20 cellular contexts compared by ENCODE assay signal in genomic region chr4:41305486-41305885, GRCh38. TPM values are rescaled to one million over a fixed set of nuclear protein-coding genes. Genes with fewer than 3 reads are reported as not detected.
"Had no signal": no experiment of that assay in that cellular context is flagged by ENCODE, and none has a peak within 500 bp of the region (broad histone marks: within the 10 kb centered on the region; RNA-seq: fewer than 3 reads in every experiment).

No MANE protein-coding gene starts in this region.

- H3K27ac Mint-ChIP-seq: activated naive CD8-positive, alpha-beta T cell; memory B cell; natural killer cell; stimulated activated memory B cell treated with anti-CD40 and anti-IgM and Interleukin-4, amounts not matched to agents 10 μg/mL and 1 μg/mL and 100 μg/mL, for 72 hours had no signal

- H3K4me3 Mint-ChIP-seq: activated naive CD8-positive, alpha-beta T cell; memory B cell; natural killer cell; stimulated activated memory B cell treated with anti-CD40 and anti-IgM and Interleukin-4, amounts not matched to agents 10 μg/mL and 1 μg/mL and 100 μg/mL, for 72 hours had no signal

- H3K9me3 ChIP-seq: body of pancreas, esophagus squamous epithelium, left ventricle myocardium inferior, thyroid gland had no signal

- H3K4me1 Mint-ChIP-seq: memory B cell; natural killer cell; stimulated activated memory B cell treated with anti-CD40 and anti-IgM and Interleukin-4, amounts not matched to agents 10 μg/mL and 1 μg/mL and 100 μg/mL, for 72 hours had no signal

- H3K27me3 ChIP-seq: body of pancreas, esophagus squamous epithelium, thyroid gland had no signal

- H3K36me3 Mint-ChIP-seq: activated naive CD8-positive, alpha-beta T cell; memory B cell; natural killer cell; stimulated activated memory B cell treated with anti-CD40 and anti-IgM and Interleukin-4, amounts not matched to agents 10 μg/mL and 1 μg/mL and 100 μg/mL, for 72 hours had no signal

- H3K4me3 ChIP-seq: body of pancreas, coronary artery, esophagus squamous epithelium, left ventricle myocardium inferior, thyroid gland had no signal

- H3K9me3 Mint-ChIP-seq: memory B cell had no signal

- ATAC-seq: body of pancreas; natural killer cell; stimulated activated memory B cell treated with anti-CD40 and anti-IgM and Interleukin-4, amounts not matched to agents 10 μg/mL and 1 μg/mL and 100 μg/mL, for 72 hours had no signal

- H3K27ac ChIP-seq: body of pancreas, coronary artery, esophagus squamous epithelium, left ventricle myocardium inferior had no signal

- H3K4me1 ChIP-seq: esophagus squamous epithelium had no signal

- DNase-seq: activated CD4-positive, alpha-beta T cell treated with anti-CD3 and anti-CD28 coated beads, Interleukin-2, amount 50 U/mL, for 1 hour; activated CD4-positive, CD25-positive, alpha-beta regulatory T cell; activated CD8-positive, alpha-beta memory T cell treated with anti-CD3 and anti-CD28 coated beads for 24 hours; activated gamma-delta T cell treated with Interleukin-2 at 50 U/mL for 16 hours; amygdala; body of pancreas; central memory CD4-positive, alpha-beta T cell; esophagus squamous epithelium; hippocampal formation; kidney; left ventricle myocardium inferior; natural killer cell; nucleus accumbens; posterior cingulate gyrus; stimulated activated CD4-positive, alpha-beta T cell treated with anti-CD3 and anti-CD28 coated beads, Interleukin-2, amount 100 ng/mL, for 48 hours; thyroid gland had no signal

- H3K36me3 ChIP-seq: esophagus squamous epithelium, left ventricle myocardium inferior, thyroid gland had no signal

RNA-seq across cellular contexts. Expression of gene UCHL1, which starts 48.8 kb away (rescaled TPM):
- total RNA-seq: natural killer cell had no signal
